ENCODE assay signal across 29 cellular contexts in the genomic region with DNA sequence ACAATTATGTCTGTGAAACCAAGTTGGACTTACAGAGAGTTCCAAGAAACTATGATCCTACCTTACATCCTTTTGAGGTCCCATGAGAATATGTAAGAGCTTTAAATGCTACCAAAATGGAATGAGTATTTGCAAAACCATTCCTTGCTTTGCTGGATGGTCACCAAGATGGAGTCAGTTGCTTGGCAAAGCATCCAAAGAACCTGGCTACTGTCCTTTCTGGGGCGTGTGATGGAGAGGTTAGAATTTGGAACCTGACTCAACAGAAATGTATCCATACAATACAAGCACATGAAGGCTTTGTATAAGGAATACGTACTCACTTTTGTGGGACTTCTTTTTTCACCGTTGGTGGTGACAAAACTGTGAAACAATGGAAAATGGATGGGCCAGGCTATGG.
"Had no signal": no experiment of that assay in that cellular context is flagged by ENCODE, and none has a peak within 500 bp of the region (broad histone marks: within the 10 kb centered on the region; RNA-seq: fewer than 3 reads in every experiment).

No MANE protein-coding gene starts in this region.

- H3K4me2 ChIP-seq: PC-9 had no signal

- H3K4me1 ChIP-seq: body of pancreas, breast epithelium had no signal

- DNase-seq: activated CD4-positive, alpha-beta T cell treated with anti-CD3 and anti-CD28 coated beads for 1 hour; activated CD4-positive, alpha-beta T cell treated with anti-CD3 and anti-CD28 coated beads for 48 hours; activated CD4-positive, alpha-beta T cell treated with anti-CD3 and anti-CD28 coated beads, Interleukin-2, amount 50 U/mL, for 4 hours; activated CD4-positive, CD25-positive, alpha-beta regulatory T cell; activated CD8-positive, alpha-beta T cell treated with anti-CD3 and anti-CD28 coated beads for 36 hours; activated gamma-delta T cell treated with Interleukin-2 at 50 U/mL for 16 hours; activated naive CD4-positive, alpha-beta T cell treated with anti-CD3 and anti-CD28 coated beads for 36 hours; activated T-cell treated with anti-CD3 and anti-CD28 coated beads, Interleukin-2, amount 50 U/mL, for 4 hours; adrenal gland; body of pancreas; caudate nucleus; Karpas-422; KBM-7; NCI-H1105; NCI-H1417 treated with DMSO at 0.1 percent for 48 hours; NCI-H187 treated with DMSO at 0.1 percent for 48 hours; NCI-H2081; NCI-H345; NCI-H524 treated with DMSO at 0.1 percent for 48 hours; NK-92 treated with Interleukin-12 subunit alpha and Interleukin-12 subunit beta, amount 100 ng/mL, for 24 hours; PC-9; SIG-M5; T-cell; T-helper 2 cell; T1000; WERI-Rb-1 had no signal

- H3K9me3 ChIP-seq: adrenal gland, body of pancreas, breast epithelium had no signal

- FAIRE-seq: RCC 7860 had no signal

- H2AFZ ChIP-seq: PC-9 had no signal

- H3K4me3 ChIP-seq: adrenal gland, body of pancreas, breast epithelium, PC-9 had no signal

- H3K27ac ChIP-seq: adrenal gland, body of pancreas, breast epithelium, PC-9, RWPE1, WERI-Rb-1 had no signal

- H3K27me3 ChIP-seq: adrenal gland, body of pancreas, breast epithelium had no signal

- H3K36me3 ChIP-seq: breast epithelium, WERI-Rb-1 had no signal
